Comparison of ENCODE assay signal across 1 cellular context in genomic region chr7:130440527-130441365, GRCh38.
A peak's percentile ranks its signal among the peaks of the same experiment; 100 is the strongest.
TF ChIP-seq lines count a peak whose summit lies in the region.

Gene CEP41, minus strand, starts transcription at chr7:130441016. Its CDS starts 50 bp downstream, at chr7:130440966.

TF ChIP-seq in GM12878, 131 proteins besides CTCF, POLR2A, EP300 and RAD21 (continued from another document and continues in another):
- TF ChIP-seq ZBTB11 (CRISPR knock-in tag; IDR thresholded peaks at IDR 0.05) (0 out of 2 replicates have a peak, but pooled peaks have one; percentile 31), BRCA1 (IDR thresholded peaks at IDR 0.05; ENCODE audit: low read depth, low read length) (no peak), MEF2A (IDR thresholded peaks at IDR 0.05; ENCODE audit: insufficient read depth, low read depth, low read length) (no peak), STAT1 (conservative IDR thresholded peaks at IDR 0.05) (no peak), ZNF592 (IDR thresholded peaks at IDR 0.05) (no peak), BMI1 (IDR thresholded peaks at IDR 0.05; ENCODE audit: borderline replicate concordance) (peak; percentile 99), HSF1 (IDR thresholded peaks at IDR 0.05; ENCODE audit: low read depth, low read length) (no peak), ZNF274 (IDR thresholded peaks at IDR 0.05; ENCODE audit: insufficient read depth, insufficient read length) (no peak), PML (IDR thresholded peaks at IDR 0.05; ENCODE audit: low read length) (no peak), GATAD2B (conservative IDR thresholded peaks at IDR 0.05; ENCODE audit: low read depth) (0 out of 2 replicates have a peak, but pooled peaks have one; percentile 19), SMAD5 (IDR thresholded peaks at IDR 0.05; ENCODE audit: low read depth) (no peak), FOXM1 (IDR thresholded peaks at IDR 0.05; ENCODE audit: low read depth, low read length) (no peak), POU2F2 (IDR thresholded peaks at IDR 0.05; ENCODE audit: borderline replicate concordance, low read depth, low read length) (no peak), SRF (IDR thresholded peaks at IDR 0.05; ENCODE audit: low read depth in 2 of 2, low read length in 2 of 2) (no peak; a peak in 1 of 4 replicates), HCFC1 (IDR thresholded peaks at IDR 0.05; ENCODE audit: low read length) (no peak; the same call in 1 of the 2 replicates), RB1 (IDR thresholded peaks at IDR 0.05; ENCODE audit: borderline replicate concordance) (0 out of 2 replicates have a peak, but pooled peaks have one; percentile 46), USF2 (IDR thresholded peaks at IDR 0.05; ENCODE audit: borderline replicate concordance, low read depth, low read length) (no peak; the same call in 1 of the 2 replicates), MYB (IDR thresholded peaks at IDR 0.05; ENCODE audit: borderline replicate concordance, low read depth, low read length) (no peak), SP1 (IDR thresholded peaks at IDR 0.05; ENCODE audit: low read depth, low read length) (peak; percentile 90), NBN (IDR thresholded peaks at IDR 0.05) (no peak), CBX3 (IDR thresholded peaks at IDR 0.05; ENCODE audit: borderline replicate concordance, low read depth) (no peak), ESRRA (IDR thresholded peaks at IDR 0.05; ENCODE audit: low read length) (no peak), ZNF622 (IDR thresholded peaks at IDR 0.05) (no peak), CREB1 (IDR thresholded peaks at IDR 0.05; ENCODE audit: low read depth) (0 out of 2 replicates have a peak, but pooled peaks have one; percentile 33), MTA2 (IDR thresholded peaks at IDR 0.05; ENCODE audit: low read depth) (no peak; the same call in 1 of the 2 replicates), HDAC6 (IDR thresholded peaks at IDR 0.05; ENCODE audit: unreplicated experiment) (no peak), SMARCA5 (IDR thresholded peaks at IDR 0.05) (no peak), ATF7 (IDR thresholded peaks at IDR 0.05; ENCODE audit: low read depth) (no peak), MXI1 (IDR thresholded peaks at IDR 0.05; ENCODE audit: low read depth, low read length) (peak; percentile 72), DPF2 (IDR thresholded peaks at IDR 0.05) (no peak)
- TF ChIP-seq, protein P1, sequence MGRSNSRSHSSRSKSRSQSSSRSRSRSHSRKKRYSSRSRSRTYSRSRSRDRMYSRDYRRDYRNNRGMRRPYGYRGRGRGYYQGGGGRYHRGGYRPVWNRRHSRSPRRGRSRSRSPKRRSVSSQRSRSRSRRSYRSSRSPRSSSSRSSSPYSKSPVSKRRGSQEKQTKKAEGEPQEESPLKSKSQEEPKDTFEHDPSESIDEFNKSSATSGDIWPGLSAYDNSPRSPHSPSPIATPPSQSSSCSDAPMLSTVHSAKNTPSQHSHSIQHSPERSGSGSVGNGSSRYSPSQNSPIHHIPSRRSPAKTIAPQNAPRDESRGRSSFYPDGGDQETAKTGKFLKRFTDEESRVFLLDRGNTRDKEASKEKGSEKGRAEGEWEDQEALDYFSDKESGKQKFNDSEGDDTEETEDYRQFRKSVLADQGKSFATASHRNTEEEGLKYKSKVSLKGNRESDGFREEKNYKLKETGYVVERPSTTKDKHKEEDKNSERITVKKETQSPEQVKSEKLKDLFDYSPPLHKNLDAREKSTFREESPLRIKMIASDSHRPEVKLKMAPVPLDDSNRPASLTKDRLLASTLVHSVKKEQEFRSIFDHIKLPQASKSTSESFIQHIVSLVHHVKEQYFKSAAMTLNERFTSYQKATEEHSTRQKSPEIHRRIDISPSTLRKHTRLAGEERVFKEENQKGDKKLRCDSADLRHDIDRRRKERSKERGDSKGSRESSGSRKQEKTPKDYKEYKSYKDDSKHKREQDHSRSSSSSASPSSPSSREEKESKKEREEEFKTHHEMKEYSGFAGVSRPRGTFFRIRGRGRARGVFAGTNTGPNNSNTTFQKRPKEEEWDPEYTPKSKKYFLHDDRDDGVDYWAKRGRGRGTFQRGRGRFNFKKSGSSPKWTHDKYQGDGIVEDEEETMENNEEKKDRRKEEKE (IDR thresholded peaks at IDR 0.05), result no peak
- TF ChIP-seq, protein P2, sequence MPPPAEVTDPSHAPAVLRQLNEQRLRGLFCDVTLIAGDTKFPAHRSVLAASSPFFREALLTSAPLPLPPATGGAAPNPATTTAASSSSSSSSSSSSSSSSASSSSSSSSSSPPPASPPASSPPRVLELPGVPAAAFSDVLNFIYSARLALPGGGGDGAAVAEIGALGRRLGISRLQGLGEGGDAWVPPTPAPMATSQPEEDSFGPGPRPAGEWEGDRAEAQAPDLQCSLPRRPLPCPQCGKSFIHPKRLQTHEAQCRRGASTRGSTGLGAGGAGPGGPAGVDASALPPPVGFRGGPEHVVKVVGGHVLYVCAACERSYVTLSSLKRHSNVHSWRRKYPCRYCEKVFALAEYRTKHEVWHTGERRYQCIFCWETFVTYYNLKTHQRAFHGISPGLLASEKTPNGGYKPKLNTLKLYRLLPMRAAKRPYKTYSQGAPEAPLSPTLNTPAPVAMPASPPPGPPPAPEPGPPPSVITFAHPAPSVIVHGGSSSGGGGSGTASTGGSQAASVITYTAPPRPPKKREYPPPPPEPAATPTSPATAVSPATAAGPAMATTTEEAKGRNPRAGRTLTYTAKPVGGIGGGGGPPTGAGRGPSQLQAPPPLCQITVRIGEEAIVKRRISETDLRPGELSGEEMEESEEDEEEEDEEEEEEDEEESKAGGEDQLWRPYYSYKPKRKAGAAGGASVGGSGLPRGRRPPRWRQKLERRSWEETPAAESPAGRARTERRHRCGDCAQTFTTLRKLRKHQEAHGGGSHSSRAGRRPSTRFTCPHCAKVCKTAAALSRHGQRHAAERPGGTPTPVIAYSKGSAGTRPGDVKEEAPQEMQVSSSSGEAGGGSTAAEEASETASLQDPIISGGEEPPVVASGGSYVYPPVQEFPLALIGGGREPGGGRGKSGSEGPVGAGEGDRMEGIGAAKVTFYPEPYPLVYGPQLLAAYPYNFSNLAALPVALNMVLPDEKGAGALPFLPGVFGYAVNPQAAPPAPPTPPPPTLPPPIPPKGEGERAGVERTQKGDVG (CRISPR knock-in tag; IDR thresholded peaks at IDR 0.05), result no peak
- TF ChIP-seq, protein P3, sequence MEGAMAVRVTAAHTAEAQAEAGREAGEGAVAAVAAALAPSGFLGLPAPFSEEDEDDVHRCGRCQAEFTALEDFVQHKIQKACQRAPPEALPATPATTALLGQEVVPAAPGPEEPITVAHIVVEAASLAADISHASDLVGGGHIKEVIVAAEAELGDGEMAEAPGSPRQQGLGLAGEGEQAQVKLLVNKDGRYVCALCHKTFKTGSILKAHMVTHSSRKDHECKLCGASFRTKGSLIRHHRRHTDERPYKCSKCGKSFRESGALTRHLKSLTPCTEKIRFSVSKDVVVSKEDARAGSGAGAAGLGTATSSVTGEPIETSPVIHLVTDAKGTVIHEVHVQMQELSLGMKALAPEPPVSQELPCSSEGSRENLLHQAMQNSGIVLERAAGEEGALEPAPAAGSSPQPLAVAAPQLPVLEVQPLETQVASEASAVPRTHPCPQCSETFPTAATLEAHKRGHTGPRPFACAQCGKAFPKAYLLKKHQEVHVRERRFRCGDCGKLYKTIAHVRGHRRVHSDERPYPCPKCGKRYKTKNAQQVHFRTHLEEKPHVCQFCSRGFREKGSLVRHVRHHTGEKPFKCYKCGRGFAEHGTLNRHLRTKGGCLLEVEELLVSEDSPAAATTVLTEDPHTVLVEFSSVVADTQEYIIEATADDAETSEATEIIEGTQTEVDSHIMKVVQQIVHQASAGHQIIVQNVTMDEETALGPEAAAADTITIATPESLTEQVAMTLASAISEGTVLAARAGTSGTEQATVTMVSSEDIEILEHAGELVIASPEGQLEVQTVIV (IDR thresholded peaks at IDR 0.05; ENCODE audit: borderline replicate concordance, partially characterized antibody), result peak; percentile 8
- TF ChIP-seq, protein P4, sequence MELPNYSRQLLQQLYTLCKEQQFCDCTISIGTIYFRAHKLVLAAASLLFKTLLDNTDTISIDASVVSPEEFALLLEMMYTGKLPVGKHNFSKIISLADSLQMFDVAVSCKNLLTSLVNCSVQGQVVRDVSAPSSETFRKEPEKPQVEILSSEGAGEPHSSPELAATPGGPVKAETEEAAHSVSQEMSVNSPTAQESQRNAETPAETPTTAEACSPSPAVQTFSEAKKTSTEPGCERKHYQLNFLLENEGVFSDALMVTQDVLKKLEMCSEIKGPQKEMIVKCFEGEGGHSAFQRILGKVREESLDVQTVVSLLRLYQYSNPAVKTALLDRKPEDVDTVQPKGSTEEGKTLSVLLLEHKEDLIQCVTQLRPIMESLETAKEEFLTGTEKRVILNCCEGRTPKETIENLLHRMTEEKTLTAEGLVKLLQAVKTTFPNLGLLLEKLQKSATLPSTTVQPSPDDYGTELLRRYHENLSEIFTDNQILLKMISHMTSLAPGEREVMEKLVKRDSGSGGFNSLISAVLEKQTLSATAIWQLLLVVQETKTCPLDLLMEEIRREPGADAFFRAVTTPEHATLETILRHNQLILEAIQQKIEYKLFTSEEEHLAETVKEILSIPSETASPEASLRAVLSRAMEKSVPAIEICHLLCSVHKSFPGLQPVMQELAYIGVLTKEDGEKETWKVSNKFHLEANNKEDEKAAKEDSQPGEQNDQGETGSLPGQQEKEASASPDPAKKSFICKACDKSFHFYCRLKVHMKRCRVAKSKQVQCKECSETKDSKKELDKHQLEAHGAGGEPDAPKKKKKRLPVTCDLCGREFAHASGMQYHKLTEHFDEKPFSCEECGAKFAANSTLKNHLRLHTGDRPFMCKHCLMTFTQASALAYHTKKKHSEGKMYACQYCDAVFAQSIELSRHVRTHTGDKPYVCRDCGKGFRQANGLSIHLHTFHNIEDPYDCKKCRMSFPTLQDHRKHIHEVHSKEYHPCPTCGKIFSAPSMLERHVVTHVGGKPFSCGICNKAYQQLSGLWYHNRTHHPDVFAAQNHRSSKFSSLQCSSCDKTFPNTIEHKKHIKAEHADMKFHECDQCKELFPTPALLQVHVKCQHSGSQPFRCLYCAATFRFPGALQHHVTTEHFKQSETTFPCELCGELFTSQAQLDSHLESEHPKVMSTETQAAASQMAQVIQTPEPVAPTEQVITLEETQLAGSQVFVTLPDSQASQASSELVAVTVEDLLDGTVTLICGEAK (IDR thresholded peaks at IDR 0.05; ENCODE audit: borderline replicate concordance), result peak; percentile 86
